20 cellular contexts compared by ENCODE assay signal in genomic region chr12:103803847-103804246, GRCh38. TPM values are rescaled to one million over a fixed set of nuclear protein-coding genes. Genes with fewer than 3 reads are reported as not detected.
DNase-seq lines count a peak whose midpoint lies in the region; ATAC-seq, FAIRE-seq and TF ChIP-seq lines count a peak whose summit lies in the region.
"Had no signal": no experiment of that assay in that cellular context is flagged by ENCODE, and none has a peak within 500 bp of the region (broad histone marks: within the 10 kb centered on the region; RNA-seq: fewer than 3 reads in every experiment).

No MANE protein-coding gene starts in this region.

- no peak for FAIRE-seq in H54 (lab: Jason Lieb, UNC)
- FAIRE-seq: G401.6 had no signal

- no peak overlapping the region for H3K4me3 Mint-ChIP-seq in activated CD4-positive, alpha-beta T cell treated with anti-CD3 and anti-CD28 coated beads, Interleukin-2, amount 10 ng/mL, durations not matched to agents 7 days and 5 days
- no peak overlapping the region for H3K4me3 Mint-ChIP-seq in MCF 10A (ENCODE audit: unreplicated experiment)
- H3K4me3 Mint-ChIP-seq: B cell, GM23338 had no signal

- peaks cover 29 to 97% (median 50%) of the 10 kb centered on the region in 3 donors for H3K4me1 ChIP-seq in gastroesophageal sphincter

- peaks cover 3% of the 10 kb centered on the region for H3K4me1 Mint-ChIP-seq in activated CD4-positive, alpha-beta T cell treated with anti-CD3 and anti-CD28 coated beads, Interleukin-2, amount 10 ng/mL, durations not matched to agents 7 days and 5 days
- peaks cover 60% of the 10 kb centered on the region for H3K4me1 Mint-ChIP-seq in MCF 10A (ENCODE audit: insufficient read depth, unreplicated experiment)
- H3K4me1 Mint-ChIP-seq: B cell had no signal

- no TSS peak for BruUV-seq in MCF 10A (replicated peaks; lab: Mats Ljungman, UMichigan)

- H3K9me3 Mint-ChIP-seq in activated CD4-positive, alpha-beta T cell treated with anti-CD3 and anti-CD28 coated beads, Interleukin-2, amount 10 ng/mL, durations not matched to agents 7 days and 5 days, result no peaks in the 10 kb centered on the region
- H3K9me3 Mint-ChIP-seq in MCF 10A (ENCODE audit: unreplicated experiment), result no peaks in the 10 kb centered on the region
- H3K9me3 Mint-ChIP-seq: GM23338 had no signal

- H3K27me3 Mint-ChIP-seq in activated CD4-positive, alpha-beta T cell treated with anti-CD3 and anti-CD28 coated beads, Interleukin-2, amount 10 ng/mL, durations not matched to agents 7 days and 5 days, result no peaks in the 10 kb centered on the region
- no peaks in the 10 kb centered on the region for H3K27me3 Mint-ChIP-seq in MCF 10A (ENCODE audit: insufficient read depth, unreplicated experiment)
- H3K27me3 Mint-ChIP-seq: B cell had no signal

- ATAC-seq in gastroesophageal sphincter (no peak), GM21390 (IDR thresholded peaks at IDR 0.05; ENCODE audit: unreplicated experiment) (no peak)
- ATAC-seq: GM23338, HCT116, PC-3 had no signal

- CTCF ChIA-PET in activated CD4-positive, alpha-beta T cell treated with anti-CD3 and anti-CD28 coated beads, Interleukin-2, amount 10 ng/mL, durations not matched to agents 7 days and 5 days (lab: Charles Lee), result no interaction called here
- CTCF ChIA-PET in MCF 10A (lab: Yijun Ruan, JAX), result interaction anchor here (0.7 kb wide), 1 partner anchor 13 kb away, joined by 3 read pairs; no protein-coding TSS in a partner anchor

- TF ChIP-seq CTCF in MCF 10A (IDR thresholded peaks at IDR 0.05; ENCODE audit: unreplicated experiment) (no peak), gastroesophageal sphincter (IDR thresholded peaks at IDR 0.05) (no peak)

- no peak for DNase-seq in activated CD4-positive, alpha-beta T cell treated with anti-CD3 and anti-CD28 coated beads, Interleukin-2, amount 10 ng/mL, durations not matched to agents 7 days and 5 days
- DNase-seq in activated CD4-positive, alpha-beta T cell treated with anti-CD3 and anti-CD28 coated beads for 48 hours, result no peak
- DNase-seq in MCF 10A (ENCODE audit: unreplicated experiment) (no peak), cerebellar cortex (ENCODE audit: low spot score) (no peak), H54 (ENCODE audit: insufficient read length, low spot score) (no peak)
- DNase-seq in activated CD4-positive, CD25-positive, alpha-beta regulatory T cell treated with anti-CD3 and anti-CD28 coated beads, Interleukin-2, amount 50 U/mL, for 72 hours, result no peak
- DNase-seq: NCI-H1417, NCI-H187 treated with DMSO at 0.1 percent for 48 hours, NCI-H226, NCI-H524, PC-3, SJCRH30 had no signal

- WGBS in gastroesophageal sphincter (ENCODE audit: low coverage in 1 of 2), 2 donors, result 82 to 88% methylated on average over 1 of the region's 1 CpG

- TF ChIP-seq POLR2A in gastroesophageal sphincter (IDR thresholded peaks at IDR 0.05) (no peak), H54 (IDR thresholded peaks at IDR 0.05; ENCODE audit: low read depth, low read length) (no peak)

- no peaks in the 10 kb centered on the region for H3K27me3 ChIP-seq in gastroesophageal sphincter
- H3K27me3 ChIP-seq: SJCRH30 had no signal

- TF ChIP-seq EP300 in gastroesophageal sphincter (IDR thresholded peaks at IDR 0.05), result no peak

- intact Hi-C loops in MCF 10A (cut with micrococcal nuclease), result loop anchor here (2.0 kb wide), 1 partner anchor 55 kb away; no protein-coding TSS in a partner anchor

- H3K36me3 ChIP-seq in gastroesophageal sphincter, result peaks cover 0 to 79% of the 10 kb centered on the region in 2 donors

- POLR2A ChIA-PET in activated CD4-positive, alpha-beta T cell treated with anti-CD3 and anti-CD28 coated beads, Interleukin-2, amount 10 ng/mL, durations not matched to agents 7 days and 5 days (lab: Charles Lee), result no interaction called here
- POLR2A ChIA-PET in MCF 10A (lab: Yijun Ruan, JAX), result interaction anchor here (0.6 to 3.1 kb wide), 2 partner anchors 37 to 237 kb away, joined by 3 to 13 read pairs; partner anchors contain the start of gene NT5DC3

- peaks cover 3% of the 10 kb centered on the region for H3K36me3 Mint-ChIP-seq in activated CD4-positive, alpha-beta T cell treated with anti-CD3 and anti-CD28 coated beads, Interleukin-2, amount 10 ng/mL, durations not matched to agents 7 days and 5 days (ENCODE audit: low read depth)
- peaks cover 14% of the 10 kb centered on the region for H3K36me3 Mint-ChIP-seq in MCF 10A (ENCODE audit: insufficient read depth, unreplicated experiment)

- H3K9me3 ChIP-seq in gastroesophageal sphincter, result no peaks in the 10 kb centered on the region
- H3K9me3 ChIP-seq: SJCRH30 had no signal

- H3K27ac ChIP-seq in gastroesophageal sphincter, result peak overlapping the region in 3 of 4 donors; percentile 67 to 79 (median 71)
- H3K27ac ChIP-seq: 22Rv1, KMS-11, SJCRH30 had no signal

- H3K4me3 ChIP-seq in gastroesophageal sphincter, result no peak overlapping the region
- H3K4me3 ChIP-seq: GM23338, SJCRH30 had no signal

- peak overlapping the region; percentile 11 for H3K27ac Mint-ChIP-seq in activated CD4-positive, alpha-beta T cell treated with anti-CD3 and anti-CD28 coated beads, Interleukin-2, amount 10 ng/mL, durations not matched to agents 7 days and 5 days
- peak overlapping the region; percentile 55 for H3K27ac Mint-ChIP-seq in MCF 10A (ENCODE audit: low read depth, unreplicated experiment)
- H3K27ac Mint-ChIP-seq: B cell, GM23338 had no signal

RNA-seq across cellular contexts. Expression of gene NT5DC3, which starts 37.2 kb away (rescaled TPM):
- total RNA-seq in activated CD4-positive, alpha-beta T cell treated with anti-CD3 and anti-CD28 coated beads, Interleukin-2, amount 10 ng/mL, durations not matched to agents 7 days and 5 days, result 1 to 10 TPM; 3.5 to 4.3 TPM
- total RNA-seq in MCF 10A (2022) (15.1 and 18.3 TPM in 2 replicates), gastroesophageal sphincter (100 to 1,000 TPM in 3 of 4 donors, 10 to 100 TPM in 1; 64.5 to 185 (median 131) TPM)
